Comparison of ENCODE assay signal across 8 cellular contexts in the genomic region with DNA sequence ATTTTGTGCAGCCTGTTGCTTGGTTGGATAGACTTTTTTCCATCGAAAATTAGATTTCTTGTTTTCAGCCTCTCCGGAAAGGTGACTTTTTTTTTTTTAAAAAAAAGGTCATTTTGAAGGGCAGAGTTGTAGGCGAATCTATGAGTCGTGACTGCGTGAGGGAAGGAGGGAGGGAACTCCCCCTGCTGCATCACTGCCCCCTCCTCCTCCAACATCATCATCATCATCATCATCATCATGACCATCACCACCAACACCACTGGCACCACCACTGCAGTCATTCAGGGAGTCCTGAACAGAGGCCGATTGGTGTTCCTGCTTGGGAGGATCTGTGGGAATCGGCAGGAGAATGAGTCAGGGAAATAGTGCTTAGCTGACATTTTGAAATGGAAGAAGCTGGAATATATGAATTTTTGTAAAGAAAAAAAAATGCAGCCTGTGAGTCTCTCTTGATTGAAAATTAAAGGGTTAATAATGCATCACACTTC. TPM values are rescaled to one million over a fixed set of nuclear protein-coding genes. Genes with fewer than 3 reads are reported as not detected.
DNase-seq lines count a peak whose midpoint lies in the region; ATAC-seq, FAIRE-seq and TF ChIP-seq lines count a peak whose summit lies in the region.

No MANE protein-coding gene starts in this region.

- no peak overlapping the region for H3K4me2 ChIP-seq in GM12878 (ENCODE audit: control insufficient read depth, insufficient read depth)

- H3K36me3 ChIP-seq in HUES48 (ENCODE audit: control insufficient read depth, insufficient read depth, low read length) (peaks cover 14% of the 10 kb centered on the region), GM12878 (ENCODE audit: control insufficient read depth in 2 of 2, insufficient read depth in 2 of 2, low read length in 1 of 2) (peaks cover 0 to 4% of the 10 kb centered on the region in 2 experiments; a peak in 1 of 4 replicates), left lung (peaks cover 0 to 7% of the 10 kb centered on the region in 2 donors), stomach smooth muscle (ENCODE audit: control insufficient read depth in 2 of 2, insufficient read depth in 2 of 2, low read length in 2 of 2) (peaks cover 11 to 13% of the 10 kb centered on the region in 2 donors)

- 35% methylated on average over 4 of the region's 7 CpGs for WGBS in GM12878 (ENCODE audit: insufficient coverage, insufficient replicate concordance, low lambda C conversion rate, missing lambda C conversion rate)

- POLR2A ChIA-PET in GM12878 (lab: Charles Lee): interaction anchor here (0.5 to 7.1 kb wide), 12 partner anchors 9 to 443 kb away, joined by 3 to 69 read pairs (median 3); no protein-coding TSS in a partner anchor

- ATAC-seq in GM12878 (no peak), left lung (no peak), HG03432 (IDR thresholded peaks at IDR 0.05; ENCODE audit: unreplicated experiment) (no peak), HG03196 (IDR thresholded peaks at IDR 0.05; ENCODE audit: unreplicated experiment) (no peak), GM18498 (IDR thresholded peaks at IDR 0.05; ENCODE audit: unreplicated experiment) (no peak)

- H4K20me1 ChIP-seq in GM12878 (ENCODE audit: control insufficient read depth, insufficient read depth): no peaks in the 10 kb centered on the region

- H3K27ac ChIP-seq in HUES48 (ENCODE audit: low read depth, low read length) (no peak overlapping the region), GM12878 (ENCODE audit: control insufficient read depth, insufficient read depth) (no peak overlapping the region), left lung (peak overlapping the region; percentile 86 to 95), stomach smooth muscle (ENCODE audit: low read length) (peak overlapping the region; percentile 93)

- in situ Hi-C loops in GM12878 (cut with MboI): no loop called here

- no peak for TF ChIP-seq POLR2A in GM12878 (IDR thresholded peaks at IDR 0.05; ENCODE audit: low read depth, low read length)

- DNase-seq in Ammon's horn (ENCODE audit: low spot score): peak; percentile 66
- DNase-seq in GM12878 (ENCODE audit: low read depth, low spot score): no peak
- DNase-seq in left lung: no peak

- no peak for FAIRE-seq in GM12878 (lab: Jason Lieb, UNC)

- peaks cover 12% of the 10 kb centered on the region for H3K79me2 ChIP-seq in GM12878 (ENCODE audit: control insufficient read depth, insufficient read depth, low read length)

- SMC1A ChIA-PET in GM12878 (lab: Charles Lee; ENCODE audit: uncharacterized antibody, unreplicated experiment): interaction anchor here (0.7 to 15.1 kb wide), 35 partner anchors 11 to 1841 kb away, joined by 3 to 188 read pairs (median 5); no protein-coding TSS in a partner anchor

- no peak overlapping the region for H2AFZ ChIP-seq in GM12878 (ENCODE audit: control insufficient read depth, low read depth, low read length)

- H3K9me3 ChIP-seq in HUES48 (ENCODE audit: control insufficient read depth, insufficient read depth, low read length) (no peaks in the 10 kb centered on the region), GM12878 (replicated peaks; ENCODE audit: control insufficient read depth, insufficient read depth, low read length) (no peaks in the 10 kb centered on the region), left lung (no peaks in the 10 kb centered on the region), stomach smooth muscle (ENCODE audit: control insufficient read depth in 2 of 2, low read length in 2 of 2) (no peaks in the 10 kb centered on the region)

- no peak for TF ChIP-seq RAD21 in GM12878 (IDR thresholded peaks at IDR 0.05; ENCODE audit: insufficient read depth, low read depth, low read length)

- BruUV-seq in GM12878 (replicated peaks; lab: Mats Ljungman, UMichigan): TSS peak; percentile 44

- no peak for TF ChIP-seq CTCF in GM12878 (IDR thresholded peaks at IDR 0.05 in 2 of 3, conservative IDR thresholded peaks at IDR 0.05 in 1 of 3; ENCODE audit: control insufficient read depth in 2 of 3, extremely low read depth in 1 of 3, insufficient read depth in 1 of 3, low read depth in 3 of 3, low read length in 3 of 3)
- no peak for TF ChIP-seq CTCF in left lung (IDR thresholded peaks at IDR 0.05)

- peaks cover 45% of the 10 kb centered on the region for H3K4me1 ChIP-seq in HUES48 (ENCODE audit: control insufficient read depth, insufficient read depth, low read length)
- peaks cover 3% of the 10 kb centered on the region; the same call in 1 of the 2 replicates for H3K4me1 ChIP-seq in GM12878 (ENCODE audit: control insufficient read depth, insufficient read depth, low read length)
- peaks cover 12 to 64% of the 10 kb centered on the region in 2 donors for H3K4me1 ChIP-seq in left lung
- peaks cover 58% of the 10 kb centered on the region for H3K4me1 ChIP-seq in stomach smooth muscle (ENCODE audit: control insufficient read depth, insufficient read depth, low read length)

- CTCF ChIA-PET in GM12878 (lab: Yijun Ruan, JAX): interaction anchor here (0.6 to 9.6 kb wide), 20 partner anchors 11 to 765 kb away, joined by 3 to 100 read pairs (median 8); no protein-coding TSS in a partner anchor

- intact Hi-C loops in GM12878 (cut with micrococcal nuclease; ENCODE audit: unreplicated experiment): loop anchor here (2.0 to 5.0 kb wide), 6 partner anchors 60 to 505 kb away; no protein-coding TSS in a partner anchor
- intact Hi-C loops in left lung (cut with DNase I): no loop called here

- peaks cover 15% of the 10 kb centered on the region; the same call in 1 of the 2 replicates for H3K27me3 ChIP-seq in HUES48 (ENCODE audit: control insufficient read depth, insufficient read depth, low read length)
- H3K27me3 ChIP-seq in GM12878 (replicated peaks in 1 of 2; ENCODE audit: control insufficient read depth in 2 of 2, insufficient read depth in 2 of 2, low read length in 1 of 2): peaks cover 2 to 6% of the 10 kb centered on the region in 2 experiments; a peak in 2 of 4 replicates
- H3K27me3 ChIP-seq in left lung: peaks cover 0 to 50% of the 10 kb centered on the region in 2 donors
- H3K27me3 ChIP-seq in stomach smooth muscle (ENCODE audit: control insufficient read depth in 1 of 2, insufficient read depth in 2 of 2, low read length in 2 of 2): no peaks in the 10 kb centered on the region

- H3K9ac ChIP-seq in HUES48 (ENCODE audit: low read depth, low read length) (peak overlapping the region; percentile 86), GM12878 (ENCODE audit: control insufficient read depth, insufficient read depth, low read length) (no peak overlapping the region; the same call in 1 of the 2 replicates), stomach smooth muscle (ENCODE audit: low read length in 2 of 2) (peak overlapping the region; percentile 71 to 93)

- peak overlapping the region; percentile 93 for H3K4me3 ChIP-seq in HUES48 (ENCODE audit: low read depth, low read length)
- peak overlapping the region; percentile 86 for H3K4me3 ChIP-seq in GM12878
- H3K4me3 ChIP-seq in left lung: peak overlapping the region; percentile 64 to 82
- peak overlapping the region; percentile 88 to 95 for H3K4me3 ChIP-seq in stomach smooth muscle (ENCODE audit: low read length in 2 of 2)

- RAD21 ChIA-PET in GM12878 (lab: Charles Lee; ENCODE audit: unreplicated experiment): interaction anchor here (0.9 to 6.8 kb wide), 22 partner anchors 9 to 765 kb away, joined by 3 to 135 read pairs (median 6); no protein-coding TSS in a partner anchor

- no peak for TF ChIP-seq EP300 in GM12878 (IDR thresholded peaks at IDR 0.05; ENCODE audit: borderline replicate concordance in 1 of 2, control insufficient read depth in 1 of 2, low read depth in 2 of 2, low read length in 2 of 2)

TF ChIP-seq in GM12878, 131 proteins besides CTCF, POLR2A, EP300 and RAD21:
- 0 out of 2 replicates have a peak, but pooled peaks have one; percentile 11 for TF ChIP-seq MTA2 (IDR thresholded peaks at IDR 0.05; ENCODE audit: low read depth)
- TF ChIP-seq EED (IDR thresholded peaks at IDR 0.05; ENCODE audit: low read depth): no peak
- TF ChIP-seq CREB1 (IDR thresholded peaks at IDR 0.05; ENCODE audit: low read depth): peak; percentile 46; the same call in 1 of the 2 replicates
TF ChIP-seq in GM12878: peak in this region for 2.

RNA-seq across cellular contexts. Expression of gene ATP1B1, which starts 1.2 kb away (rescaled TPM):
- 4.3 and 4.8 TPM in 2 replicates for total RNA-seq in GM12878 (2013; cell fraction: nucleolus; rRNA removed)
- 0.76 and 0.96 TPM in 2 replicates for total RNA-seq in GM12878 (2014; rRNA removed)
- total RNA-seq in GM12878 (2014; rRNA removed; fragmentation: Illumina TruSeq; extraction: Trizol): 1.2 and 1.4 TPM in 2 replicates
- 2.7 and 3.2 TPM in 2 replicates for total RNA-seq in GM12878 (2021)
- 3.1 TPM for polyA plus RNA-seq in GM12878 (2011; ENCODE audit: low read depth)
- 14.0 and 19.7 TPM in 2 replicates for polyA plus RNA-seq in GM12878 (2011; rRNA removed)
- polyA plus RNA-seq in GM12878 (2011; cell fraction: cytosol; rRNA removed): 6.6 and 7.5 TPM in 2 replicates
- polyA plus RNA-seq in GM12878 (2011; cell fraction: nucleus; rRNA removed): 6.6 and 7.0 TPM in 2 replicates
- 4.0 and 8.0 TPM in 2 replicates for polyA plus RNA-seq in GM12878 (2012)
- 1.6 and 2.6 TPM in 2 replicates for polyA plus RNA-seq in GM12878 (2014; fragmentation: Illumina TruSeq; extraction: Trizol)
- polyA plus RNA-seq in GM12878 (2014; fragmentation: Nextera tagmentation; extraction: Ambion mirVana): under 1 TPM; 0.84 to 0.90 TPM
- polyA plus RNA-seq in GM12878 (2014; rRNA removed): 1.1 and 1.3 TPM in 2 replicates
- 1 to 10 TPM; 2.0 to 2.1 TPM for polyA plus RNA-seq in GM12878 (2016; fragmentation: Nextera tagmentation; extraction: Ambion mirVana)
- polyA minus RNA-seq in GM12878 (2011; rRNA and poly(A)+ RNA removed): 9.7 and 11.3 TPM in 2 replicates
- 7.1 and 8.2 TPM in 2 replicates for polyA minus RNA-seq in GM12878 (2011; cell fraction: cytosol; rRNA and poly(A)+ RNA removed)
- polyA minus RNA-seq in GM12878 (2011; cell fraction: nucleus; rRNA and poly(A)+ RNA removed): 5.3 and 8.1 TPM in 2 replicates
- total RNA-seq in left lung: 100 to 1,000 TPM; 288 to 295 TPM

Comparison
In these comparisons a context has a peak if more than half of its experiments do, and no peak if none do; other contexts are left out.
1. H3K27ac ChIP-seq: peak in left lung (2 of 2) and stomach smooth muscle (single experiment); none in HUES48 (single experiment) and GM12878 (single experiment).
2. RNA of gene ATP1B1, which starts 1.2 kb away (total RNA-seq): 288 to 295 TPM in left lung; 0.76 to 4.8 TPM in GM12878; every median in the first group is over 10 times any median in the second.
3. Peak in every context shown above with its lines, with median percentiles within 50 percentile points of each other: H3K4me3 ChIP-seq.